ENCODE assay signal across 16 cellular contexts in genomic region chr2:26924731-26925099, GRCh38. TPM values are rescaled to one million over a fixed set of nuclear protein-coding genes. Genes with fewer than 3 reads are reported as not detected.
A peak's percentile ranks its signal among the peaks of the same experiment; 100 is the strongest.
DNase-seq lines count a peak whose midpoint lies in the region; ATAC-seq and TF ChIP-seq lines count a peak whose summit lies in the region.
"Had no signal": no experiment of that assay in that cellular context is flagged by ENCODE, and none has a peak within 500 bp of the region (broad histone marks: within the 10 kb centered on the region; RNA-seq: fewer than 3 reads in every experiment).

No MANE protein-coding gene starts in this region.

- intact Hi-C loops in Caco-2 (cut with micrococcal nuclease; ENCODE audit: unreplicated experiment) (no loop called here), psoas muscle (cut with DNase I) (loop anchor here (5.0 kb wide), 2 partner anchors 77 to 1768 kb away; partner anchors contain the start of gene DPYSL5 (in 1 of the 2))

- H3K4me1 ChIP-seq in Caco-2, result peaks cover 22% of the 10 kb centered on the region
- peaks cover 10% of the 10 kb centered on the region; the same call in 1 of the 2 replicates for H3K4me1 ChIP-seq in HUES64 (ENCODE audit: insufficient read depth, low read length)
- no peaks in the 10 kb centered on the region for H3K4me1 ChIP-seq in endodermal cell (ENCODE audit: control insufficient read depth, insufficient read depth, low read length)
- H3K4me1 ChIP-seq in neural progenitor cell, result peaks cover 27% of the 10 kb centered on the region
- H3K4me1 ChIP-seq in psoas muscle, result no peaks in the 10 kb centered on the region

- H2AFZ ChIP-seq in neural progenitor cell (replicated peaks), result no peak overlapping the region

- H3K9me3 ChIP-seq in Caco-2, result no peaks in the 10 kb centered on the region
- no peaks in the 10 kb centered on the region for H3K9me3 ChIP-seq in HUES64 (ENCODE audit: insufficient read depth, low read depth, low read length)
- no peaks in the 10 kb centered on the region for H3K9me3 ChIP-seq in endodermal cell (ENCODE audit: control insufficient read depth, low read length)
- no peaks in the 10 kb centered on the region for H3K9me3 ChIP-seq in neural progenitor cell (ENCODE audit: low read depth)
- no peaks in the 10 kb centered on the region for H3K9me3 ChIP-seq in MG63
- H3K9me3 ChIP-seq in psoas muscle, result no peaks in the 10 kb centered on the region
- H3K9me3 ChIP-seq: BLaER1, SJCRH30 had no signal

- no peak for ATAC-seq in HG02840 (IDR thresholded peaks at IDR 0.05; ENCODE audit: low FRiP score, unreplicated experiment)
- no peak for ATAC-seq in psoas muscle
- ATAC-seq: GM12878 had no signal

- no TSS peak for BruUV-seq in Caco-2 (replicated peaks; lab: Mats Ljungman, UMichigan)

- WGBS in HUES64, result 92% methylated on average over 14 of the region's 14 CpGs
- WGBS in endodermal cell (ENCODE audit: insufficient coverage in 1 of 2, insufficient read length in 1 of 2), 2 experiments, result 93 to 97% methylated on average over 11 to 14 of the region's 14 CpGs
- WGBS in psoas muscle, 3 donors, result 92 to 94% (median 93%) methylated on average over 14 of the region's 14 CpGs

- H3K4me2 ChIP-seq in neural progenitor cell, result no peak overlapping the region
- H3K4me2 ChIP-seq: BLaER1 had no signal

- H3K27ac ChIP-seq in HUES64 (ENCODE audit: low read depth, low read length), result no peak overlapping the region
- peak overlapping the region; percentile 76 for H3K27ac ChIP-seq in endodermal cell (ENCODE audit: low read depth, low read length)
- no peak overlapping the region for H3K27ac ChIP-seq in neural progenitor cell
- H3K27ac ChIP-seq in psoas muscle, result no peak overlapping the region
- H3K27ac ChIP-seq: BLaER1, SJCRH30 had no signal

- H3K27me3 Mint-ChIP-seq in Caco-2 (ENCODE audit: insufficient read depth, unreplicated experiment) (no peaks in the 10 kb centered on the region), endodermal cell (ENCODE audit: insufficient read depth) (peaks cover 5% of the 10 kb centered on the region), neural progenitor cell (ENCODE audit: insufficient read depth, low read depth) (peaks cover 2% of the 10 kb centered on the region)

- H3K27ac Mint-ChIP-seq in Caco-2 (ENCODE audit: unreplicated experiment) (peak overlapping the region; percentile 90), endodermal cell (no peak overlapping the region), neural progenitor cell (peak overlapping the region; percentile 69)
- H3K27ac Mint-ChIP-seq: CD4-positive, alpha-beta memory T cell had no signal

- no peak overlapping the region for H3K4me3 Mint-ChIP-seq in Caco-2 (ENCODE audit: unreplicated experiment)
- H3K4me3 Mint-ChIP-seq in endodermal cell, result no peak overlapping the region
- no peak overlapping the region for H3K4me3 Mint-ChIP-seq in neural progenitor cell
- H3K4me3 Mint-ChIP-seq: CD4-positive, alpha-beta memory T cell had no signal

- H3K36me3 Mint-ChIP-seq in Caco-2 (ENCODE audit: insufficient read depth, unreplicated experiment), result no peaks in the 10 kb centered on the region
- no peaks in the 10 kb centered on the region for H3K36me3 Mint-ChIP-seq in endodermal cell (ENCODE audit: low read depth)
- H3K36me3 Mint-ChIP-seq in neural progenitor cell, result peaks cover 20% of the 10 kb centered on the region
- H3K36me3 Mint-ChIP-seq: CD4-positive, alpha-beta memory T cell had no signal

- no peaks in the 10 kb centered on the region for H3K27me3 ChIP-seq in Caco-2 (replicated peaks; ENCODE audit: control insufficient read depth, insufficient read depth, low read length)
- no peaks in the 10 kb centered on the region for H3K27me3 ChIP-seq in HUES64 (ENCODE audit: insufficient read depth, low read length)
- no peaks in the 10 kb centered on the region for H3K27me3 ChIP-seq in endodermal cell (ENCODE audit: control insufficient read depth, insufficient read depth, low read length, poor library complexity, severe bottlenecking)
- H3K27me3 ChIP-seq in neural progenitor cell, result no peaks in the 10 kb centered on the region
- H3K27me3 ChIP-seq in MG63, result no peaks in the 10 kb centered on the region
- peaks cover 0 to 3% (median 0%) of the 10 kb centered on the region in 3 donors for H3K27me3 ChIP-seq in psoas muscle (ENCODE audit: insufficient read depth in 3 of 3, low read length in 2 of 3)
- H3K27me3 ChIP-seq: BLaER1 had no signal

- H3K9ac ChIP-seq in HUES64 (ENCODE audit: low read depth, low read length), result peak overlapping the region; percentile 4; the same call in 1 of the 2 replicates
- H3K9ac ChIP-seq in endodermal cell (ENCODE audit: extremely low read depth, low read length, poor library complexity, severe bottlenecking), result no peak overlapping the region
- no peak overlapping the region for H3K9ac ChIP-seq in neural progenitor cell
- H3K9ac ChIP-seq: BLaER1 had no signal

- CTCF ChIA-PET in Caco-2 (lab: Charles Lee), result interaction anchor here (1.0 to 2.8 kb wide), 2 partner anchors 18 to 37 kb away, joined by 3 to 8 read pairs; no protein-coding TSS in a partner anchor

- no peaks in the 10 kb centered on the region for H3K9me3 Mint-ChIP-seq in Caco-2 (ENCODE audit: unreplicated experiment)
- H3K9me3 Mint-ChIP-seq in endodermal cell, result no peaks in the 10 kb centered on the region
- no peaks in the 10 kb centered on the region for H3K9me3 Mint-ChIP-seq in neural progenitor cell
- H3K9me3 Mint-ChIP-seq: CD4-positive, alpha-beta memory T cell had no signal

- DNase-seq in Caco-2 (no peak), endodermal cell (peak; percentile 53), neural progenitor cell (ENCODE audit: low spot score) (no peak), MG63 (no peak), psoas muscle (no peak)
- DNase-seq: Calu3; CD4-positive, alpha-beta memory T cell; NCI-H1417 treated with DMSO at 0.1 percent for 48 hours; NCI-H187 treated with DMSO at 0.1 percent for 48 hours; NCI-H2227 treated with DMSO at 0.1 percent for 48 hours; NCI-H524; SJCRH30 had no signal

- POLR2A ChIA-PET in Caco-2 (lab: Charles Lee), result no interaction called here

- H3F3A ChIP-seq in neural progenitor cell (ENCODE audit: low read depth), result peaks cover 24% of the 10 kb centered on the region

- H4K20me1 ChIP-seq in neural progenitor cell (ENCODE audit: low read depth), result peaks cover 96% of the 10 kb centered on the region
- H4K20me1 ChIP-seq: BLaER1 had no signal

- no peak for TF ChIP-seq CTCF in Caco-2 (IDR thresholded peaks at IDR 0.05; ENCODE audit: insufficient read depth in 1 of 2, low read depth in 1 of 2, low read length in 1 of 2, severe bottlenecking in 1 of 2, unreplicated experiment in 1 of 2)
- TF ChIP-seq CTCF in endodermal cell (conservative IDR thresholded peaks at IDR 0.05), result peak; percentile 27
- TF ChIP-seq CTCF in neural progenitor cell (IDR thresholded peaks at IDR 0.05), result no peak
- no peak for TF ChIP-seq CTCF in psoas muscle (IDR thresholded peaks at IDR 0.05)

- no peak overlapping the region for H3K4me3 ChIP-seq in Caco-2 (ENCODE audit: low read depth, low read length)
- no peak overlapping the region for H3K4me3 ChIP-seq in HUES64 (ENCODE audit: low read length)
- H3K4me3 ChIP-seq in endodermal cell (ENCODE audit: low read length), result no peak overlapping the region
- H3K4me3 ChIP-seq in neural progenitor cell, result no peak overlapping the region
- H3K4me3 ChIP-seq in MG63, result no peak overlapping the region
- H3K4me3 ChIP-seq in psoas muscle, result no peak overlapping the region
- H3K4me3 ChIP-seq: BLaER1, GM12878, SJCRH30 had no signal

- peaks cover 21% of the 10 kb centered on the region for H3K79me2 ChIP-seq in neural progenitor cell (ENCODE audit: low read depth)

- peaks cover 29% of the 10 kb centered on the region for H3K4me1 Mint-ChIP-seq in Caco-2 (ENCODE audit: low read depth, unreplicated experiment)
- peaks cover 11% of the 10 kb centered on the region for H3K4me1 Mint-ChIP-seq in endodermal cell
- peaks cover 67% of the 10 kb centered on the region for H3K4me1 Mint-ChIP-seq in neural progenitor cell

- H3K36me3 ChIP-seq in Caco-2 (ENCODE audit: control insufficient read depth, insufficient read depth, low read length) (no peaks in the 10 kb centered on the region), HUES64 (ENCODE audit: insufficient read depth, low read length) (peaks cover 2% of the 10 kb centered on the region; the same call in 1 of the 2 replicates), endodermal cell (ENCODE audit: control insufficient read depth, insufficient read depth, low read length) (no peaks in the 10 kb centered on the region), neural progenitor cell (no peaks in the 10 kb centered on the region), MG63 (no peaks in the 10 kb centered on the region), psoas muscle (ENCODE audit: insufficient read depth in 1 of 2, low read depth in 1 of 2) (no peaks in the 10 kb centered on the region)
- H3K36me3 ChIP-seq: BLaER1, SJCRH30 had no signal

RNA-seq across cellular contexts. Expression of gene MAPRE3, which starts 45.7 kb away (rescaled TPM):
- total RNA-seq in Caco-2 (2022) (4.9 and 5.7 TPM in 2 replicates), endodermal cell (1 to 10 TPM; 3.2 to 4.4 TPM), neural progenitor cell (ENCODE audit: low replicate concordance) (3.1 and 6.2 TPM in 2 replicates), psoas muscle (100 to 1,000 TPM; 101 to 148 (median 122) TPM)
- 4.8 TPM for polyA plus RNA-seq in HUES64 (2013, experiment 1 of 2)
- 6.2 TPM for polyA plus RNA-seq in HUES64 (2013, experiment 2 of 2)
- 26.1 TPM for polyA plus RNA-seq in endodermal cell (2013, experiment 1 of 2)
- 23.8 TPM for polyA plus RNA-seq in endodermal cell (2013, experiment 2 of 2)
- total RNA-seq in MG63 (2014; rRNA removed; shearing (Covaris generic); ENCODE audit: low replicate concordance), result 4.8 and 7.9 TPM in 2 replicates
- polyA plus RNA-seq in psoas muscle, result 100 to 1,000 TPM in 1 of 3 donors, 10 to 100 TPM in 2; 22.1 to 149 (median 76.3) TPM

Comparison
In these comparisons a context has a peak if more than half of its experiments do, and no peak if none do; other contexts are left out.
1. RNA of gene MAPRE3, which starts 45.7 kb away (total RNA-seq): 101 to 148 TPM in psoas muscle; 4.8 to 7.9 TPM in MG63, 4.9 to 5.7 TPM in Caco-2, 3.2 to 4.4 TPM in endodermal cell and 3.1 to 6.2 TPM in neural progenitor cell; every median in the first group is over 10 times any median in the second.